Comparison of ENCODE assay signal across 8 cellular contexts in the genomic region with DNA sequence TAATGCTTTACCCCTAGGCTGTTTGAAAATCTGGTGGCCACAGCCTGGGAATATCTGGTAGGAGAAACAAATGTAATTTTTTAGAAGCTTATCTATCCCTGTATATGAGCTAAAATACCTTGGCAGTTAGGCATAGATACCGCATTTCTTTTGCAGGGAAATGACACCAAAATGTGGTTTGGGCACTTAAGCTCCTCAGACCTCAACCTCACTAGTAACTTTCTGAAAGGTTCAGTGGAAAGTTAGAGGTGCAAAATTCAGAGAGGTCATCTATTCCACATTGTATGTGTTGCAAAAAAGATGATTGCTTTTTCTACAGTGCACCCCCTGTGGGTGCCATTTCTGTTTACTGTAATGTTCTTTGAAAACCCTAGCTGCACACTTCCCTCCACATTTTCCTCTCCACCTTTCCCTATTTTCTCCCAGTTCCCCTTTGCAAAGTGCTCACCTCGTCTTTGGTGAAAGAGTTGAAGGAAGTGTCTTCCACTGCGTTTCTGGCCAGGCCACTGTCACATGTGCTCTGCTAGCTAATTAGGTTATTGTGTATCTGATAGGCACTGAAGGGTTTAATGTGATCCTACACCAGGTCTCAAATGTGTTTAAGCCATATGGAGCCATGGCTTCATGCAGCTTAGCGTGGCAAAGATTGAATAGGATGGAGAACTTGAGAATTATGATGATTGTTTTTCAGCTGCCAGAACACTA. TPM values are rescaled to one million over a fixed set of nuclear protein-coding genes. Genes with fewer than 3 reads are reported as not detected.
DNase-seq lines count a peak whose midpoint lies in the region; ATAC-seq lines count a peak whose summit lies in the region.

No MANE protein-coding gene starts in this region.

- H3K18ac ChIP-seq in mesenchymal stem cell (ENCODE audit: low read depth in 1 of 2, low read length in 2 of 2), result no peak overlapping the region

- WGBS in mesenchymal stem cell, result 9% methylated on average over 2 of the region's 4 CpGs

- peaks cover 4% of the 10 kb centered on the region for H3K4me1 ChIP-seq in mesenchymal stem cell (ENCODE audit: control insufficient read depth, insufficient read depth, low read depth, low read length)

- H3K9ac ChIP-seq in mesenchymal stem cell (ENCODE audit: low read length), result peak overlapping the region; percentile 92

- no peak overlapping the region for H2AFZ ChIP-seq in mesenchymal stem cell (ENCODE audit: low read depth, low read length)

- ATAC-seq in HG02623 (IDR thresholded peaks at IDR 0.05; ENCODE audit: unreplicated experiment), result no peak
- no peak for ATAC-seq in HG03342 (IDR thresholded peaks at IDR 0.05; ENCODE audit: unreplicated experiment)
- no peak for ATAC-seq in GM21381 (IDR thresholded peaks at IDR 0.05; ENCODE audit: unreplicated experiment)

- no peak overlapping the region for H3K4ac ChIP-seq in mesenchymal stem cell (ENCODE audit: low read depth in 1 of 2, low read length in 2 of 2)

- no peak overlapping the region for H4K91ac ChIP-seq in mesenchymal stem cell (ENCODE audit: low read length)

- peak overlapping the region; percentile 59 for H3K4me2 ChIP-seq in mesenchymal stem cell (ENCODE audit: low read length, poor library complexity, severe bottlenecking)

- no peak overlapping the region for H2BK12ac ChIP-seq in mesenchymal stem cell (ENCODE audit: low read length in 2 of 2)

- no peak overlapping the region for H3K23ac ChIP-seq in mesenchymal stem cell (ENCODE audit: low read length in 2 of 2)

- H3K36me3 ChIP-seq in mesenchymal stem cell (ENCODE audit: control insufficient read depth in 1 of 2, insufficient read depth in 2 of 2, low read depth in 1 of 2, low read length in 2 of 2), result peaks cover 3 to 23% of the 10 kb centered on the region in 2 experiments

- DNase-seq in NCI-H2081 (lab: John Stamatoyannopoulos, UW), result peak; percentile 23 to 69
- peak; percentile 36 for DNase-seq in amniotic epithelial cell (ENCODE audit: low read depth)
- peak; percentile 30 for DNase-seq in mesenchymal stem cell
- no peak for DNase-seq in NCI-H1436 treated with DMSO at 0.1 percent for 48 hours (lab: John Stamatoyannopoulos, UW)

- no peak overlapping the region for H4K8ac ChIP-seq in mesenchymal stem cell (ENCODE audit: low read length)

- H3K14ac ChIP-seq in mesenchymal stem cell (ENCODE audit: low read length in 2 of 2), result no peak overlapping the region

- H3K27me3 ChIP-seq in mesenchymal stem cell (ENCODE audit: control insufficient read depth in 1 of 2, insufficient read depth in 1 of 2, low read length in 2 of 2), result no peaks in the 10 kb centered on the region

- H2BK15ac ChIP-seq in mesenchymal stem cell (ENCODE audit: low read depth, poor library complexity, severe bottlenecking), result no peak overlapping the region

- H3K79me1 ChIP-seq in mesenchymal stem cell (replicated peaks; ENCODE audit: low read length, poor library complexity, severe bottlenecking), result no peaks in the 10 kb centered on the region

- H3K4me3 ChIP-seq in GM08714 (ENCODE audit: low read length) (peak overlapping the region; percentile 97), mesenchymal stem cell (ENCODE audit: insufficient read depth in 1 of 2, low read depth in 1 of 2, low read length in 2 of 2) (peak overlapping the region in 1 of 2 experiments; percentile 95)

- H3K27ac ChIP-seq in mesenchymal stem cell (ENCODE audit: low read length, poor library complexity, severe bottlenecking), result no peak overlapping the region

- H2BK120ac ChIP-seq in mesenchymal stem cell (ENCODE audit: low read depth, low read length), result no peak overlapping the region

- H3K9me3 ChIP-seq in mesenchymal stem cell (ENCODE audit: control insufficient read depth, low read length), result no peaks in the 10 kb centered on the region

- no peak overlapping the region for H2BK5ac ChIP-seq in mesenchymal stem cell (ENCODE audit: low read depth, low read length, poor library complexity, severe bottlenecking)

- H2AK5ac ChIP-seq in mesenchymal stem cell (ENCODE audit: low read length, severe bottlenecking), result no peak overlapping the region

RNA-seq across cellular contexts. Expression of a gene that starts 1.3 kb away (rescaled TPM):
- 20.4 TPM for polyA plus RNA-seq in mesenchymal stem cell (2013, experiment 1 of 2)
- polyA plus RNA-seq in mesenchymal stem cell (2013, experiment 2 of 2), result 22.4 TPM
